In genomic region chr5:14510156-14510734, GRCh38 we compare ENCODE assay signal across 19 cellular contexts.
A peak's percentile ranks its signal among the peaks of the same experiment; 100 is the strongest.
DNase-seq lines count a peak whose midpoint lies in the region; ATAC-seq and TF ChIP-seq lines count a peak whose summit lies in the region.
"Had no signal": no experiment of that assay in that cellular context is flagged by ENCODE, and none has a peak within 500 bp of the region (broad histone marks: within the 10 kb centered on the region; RNA-seq: fewer than 3 reads in every experiment).

No MANE protein-coding gene starts in this region.

- intact Hi-C loops in dorsolateral prefrontal cortex (cut with DNase I) = no loop called here
- intact Hi-C loops in ascending aorta (cut with DNase I) = no loop called here

- H3K27me3 ChIP-seq in dorsolateral prefrontal cortex = no peaks in the 10 kb centered on the region
- no peaks in the 10 kb centered on the region for H3K27me3 ChIP-seq in ascending aorta

- no peaks in the 10 kb centered on the region for H3K9me3 ChIP-seq in ascending aorta
- H3K9me3 ChIP-seq: HAP-1 had no signal

- TF ChIP-seq CTCF in dorsolateral prefrontal cortex (IDR thresholded peaks at IDR 0.05 in 54 of 56, conservative IDR thresholded peaks at IDR 0.05 in 2 of 56; ENCODE audit: low read depth in 1 of 56, partially characterized antibody in 56 of 56) = no peak
- TF ChIP-seq CTCF in ascending aorta (IDR thresholded peaks at IDR 0.05) = no peak

- ATAC-seq in GM18511 (IDR thresholded peaks at IDR 0.05; ENCODE audit: unreplicated experiment) = no peak
- ATAC-seq: esophagus mucosa; naive thymus-derived CD8-positive, alpha-beta T cell had no signal

- H3K27ac ChIP-seq in dorsolateral prefrontal cortex (peak overlapping the region in 52 of 59 donors; percentile 5 to 91 (median 66)), temporal lobe (ENCODE audit: low read depth, low read length) (peak overlapping the region; percentile 36), ascending aorta (no peak overlapping the region)
- H3K27ac ChIP-seq: C4-2B, KMS-11 had no signal

- peaks cover 29 to 31% of the 10 kb centered on the region in 2 donors for H3K36me3 ChIP-seq in ascending aorta
- H3K36me3 ChIP-seq: HAP-1 had no signal

- peak; percentile 13 to 74 for DNase-seq in NCI-H524 (lab: John Stamatoyannopoulos, UW)
- no peak for DNase-seq in NCI-H524 treated with DMSO at 0.1 percent for 48 hours (lab: John Stamatoyannopoulos, UW)
- DNase-seq in NCI-H774 (lab: John Stamatoyannopoulos, UW) = peak; percentile 52
- peak in 7 of 10 donors; percentile 38 to 77 (median 75) for DNase-seq in dorsolateral prefrontal cortex
- DNase-seq in ascending aorta (ENCODE audit: low spot score in 2 of 2) = no peak
- no peak for DNase-seq in stimulated activated CD4-positive, alpha-beta T cell treated with anti-CD3 and anti-CD28 coated beads, Interleukin-4, amount 100 ng/mL, for 4 hours
- DNase-seq: activated CD4-positive, alpha-beta T cell treated with anti-CD3 and anti-CD28 coated beads for 1 hour; activated gamma-delta T cell treated with Interleukin-2 at 50 U/mL for 16 hours; DMS53; naive thymus-derived CD8-positive, alpha-beta T cell; NCI-H1105 treated with DMSO at 0.1 percent for 48 hours; stimulated activated naive CD4-positive, alpha-beta T cell treated with Interleukin-2 at 50 U/mL for 16 hours; T-helper 9 cell had no signal

- H3K4me3 ChIP-seq in dorsolateral prefrontal cortex = no peak overlapping the region
- H3K4me3 ChIP-seq in ascending aorta = no peak overlapping the region
- H3K4me3 ChIP-seq: HAP-1 had no signal

- no peaks in the 10 kb centered on the region for H3K4me1 ChIP-seq in ascending aorta
- H3K4me1 ChIP-seq: HAP-1 had no signal

Comparison
In these comparisons a context has a peak if more than half of its experiments do, and no peak if none do; other contexts are left out.
1. DNase-seq: peak in NCI-H524 (2 of 2), NCI-H774 (single experiment) and dorsolateral prefrontal cortex (7 of 10); none in NCI-H524 treated with DMSO at 0.1 percent for 48 hours (single experiment), ascending aorta (0 of 2) and stimulated activated CD4-positive, alpha-beta T cell treated with anti-CD3 and anti-CD28 coated beads, Interleukin-4, amount 100 ng/mL, for 4 hours (0 of 2).
2. H3K27ac ChIP-seq: peak in dorsolateral prefrontal cortex (52 of 59) and temporal lobe (single experiment); none in ascending aorta (0 of 2).